10 cellular contexts compared by ENCODE assay signal in genomic region chr7:27184342-27185012, GRCh38. TPM values are rescaled to one million over a fixed set of nuclear protein-coding genes. Genes with fewer than 3 reads are reported as not detected.
DNase-seq lines count a peak whose midpoint lies in the region; TF ChIP-seq lines count a peak whose summit lies in the region.
"Had no signal": no experiment of that assay in that cellular context is flagged by ENCODE, and none has a peak within 500 bp of the region (broad histone marks: within the 10 kb centered on the region; RNA-seq: fewer than 3 reads in every experiment).

No MANE protein-coding gene starts in this region.

- H3K36me3 Mint-ChIP-seq in MCF 10A (ENCODE audit: insufficient read depth, unreplicated experiment) = no peaks in the 10 kb centered on the region

- no peak for TF ChIP-seq CTCF in MCF 10A (IDR thresholded peaks at IDR 0.05; ENCODE audit: unreplicated experiment)

- POLR2A ChIA-PET in MCF 10A (lab: Yijun Ruan, JAX) = no interaction called here

- intact Hi-C loops in MCF 10A (cut with micrococcal nuclease) = no loop called here

- H3K4me1 ChIP-seq in mononuclear cell (ENCODE audit: insufficient read depth, low read length) = peaks cover 62% of the 10 kb centered on the region
- H3K4me1 ChIP-seq: parathyroid adenoma had no signal

- no peak overlapping the region for H3K27ac Mint-ChIP-seq in MCF 10A (ENCODE audit: low read depth, unreplicated experiment)

- H3K27me3 ChIP-seq in mononuclear cell (ENCODE audit: insufficient read depth, low read length) = peaks cover 98% of the 10 kb centered on the region

- H3K9me3 Mint-ChIP-seq in MCF 10A (ENCODE audit: unreplicated experiment) = no peaks in the 10 kb centered on the region

- H3K4me3 Mint-ChIP-seq in MCF 10A (ENCODE audit: unreplicated experiment) = peak overlapping the region; percentile 70

- H3K27me3 Mint-ChIP-seq in MCF 10A (ENCODE audit: insufficient read depth, unreplicated experiment) = no peaks in the 10 kb centered on the region

- BruUV-seq in MCF 10A (replicated peaks; lab: Mats Ljungman, UMichigan) = no TSS peak

- DNase-seq in GM03348 (ENCODE audit: low spot score) (peak; percentile 56), NCI-H2171 treated with DMSO at 0.1 percent for 48 hours (lab: John Stamatoyannopoulos, UW) (peak; percentile 72), MCF 10A (ENCODE audit: unreplicated experiment) (peak; percentile 32), NCI-H1048 (lab: John Stamatoyannopoulos, UW) (no peak), NCI-H2107 treated with DMSO at 0.1 percent for 48 hours (lab: John Stamatoyannopoulos, UW; ENCODE audit: unreplicated experiment) (no peak), NCI-H128 (lab: John Stamatoyannopoulos, UW; ENCODE audit: unreplicated experiment) (no peak), MV-4-11 (lab: John Stamatoyannopoulos, UW) (no peak)

- peak overlapping the region; percentile 12 for H3K4me3 ChIP-seq in mononuclear cell (ENCODE audit: low read length)

- no peaks in the 10 kb centered on the region for H3K9me3 ChIP-seq in mononuclear cell (ENCODE audit: low read depth, low read length)

- CTCF ChIA-PET in MCF 10A (lab: Yijun Ruan, JAX) = interaction anchor here (0.6 to 2.6 kb wide), 3 partner anchors 8 to 735 kb away, joined by 3 to 8 read pairs (median 8); no protein-coding TSS in a partner anchor

- H3K4me1 Mint-ChIP-seq in MCF 10A (ENCODE audit: insufficient read depth, unreplicated experiment) = peaks cover 14% of the 10 kb centered on the region

RNA-seq across cellular contexts. Expression of gene HOXA11, which starts 0.6 kb away (rescaled TPM):
- total RNA-seq in MCF 10A (2022) = 0.29 and 0.84 TPM in 2 replicates
- not detected for total RNA-seq in mononuclear cell

RNA-seq across cellular contexts. Expression of gene HOXA10, which starts 10.4 kb away (rescaled TPM):
- total RNA-seq in MCF 10A (2022) (3.9 and 5.6 TPM in 2 replicates), mononuclear cell (0.63 TPM)
- total RNA-seq: SK-MEL-5 had no signal

RNA-seq across cellular contexts. Expression of gene HOXA13, which starts 15.4 kb away (rescaled TPM):
- total RNA-seq in MCF 10A (2022) = not detected in 2 replicates
- total RNA-seq in mononuclear cell = under 0.01 TPM

RNA-seq across cellular contexts. Expression of gene HOXA9, which starts 19.1 kb away (rescaled TPM):
- total RNA-seq in MCF 10A (2022) = 6.9 and 7.6 TPM in 2 replicates
- 0.52 TPM for total RNA-seq in mononuclear cell
- total RNA-seq: SK-MEL-5 had no signal

RNA-seq across cellular contexts. Expression of gene HOXA7, which starts 28.0 kb away (rescaled TPM):
- total RNA-seq in MCF 10A (2022) = 0.29 and 0.44 TPM in 2 replicates
- 0.10 TPM for total RNA-seq in mononuclear cell
- total RNA-seq: SK-MEL-5 had no signal

Comparison
In these comparisons a context has a peak if more than half of its experiments do, and no peak if none do; other contexts are left out.
1. DNase-seq: peak in GM03348 (single experiment), NCI-H2171 treated with DMSO at 0.1 percent for 48 hours (single experiment) and MCF 10A (single experiment); none in NCI-H1048 (single experiment), NCI-H2107 treated with DMSO at 0.1 percent for 48 hours (single experiment), NCI-H128 (single experiment) and MV-4-11 (single experiment).